21 cellular contexts compared by ENCODE assay signal in the genomic region with DNA sequence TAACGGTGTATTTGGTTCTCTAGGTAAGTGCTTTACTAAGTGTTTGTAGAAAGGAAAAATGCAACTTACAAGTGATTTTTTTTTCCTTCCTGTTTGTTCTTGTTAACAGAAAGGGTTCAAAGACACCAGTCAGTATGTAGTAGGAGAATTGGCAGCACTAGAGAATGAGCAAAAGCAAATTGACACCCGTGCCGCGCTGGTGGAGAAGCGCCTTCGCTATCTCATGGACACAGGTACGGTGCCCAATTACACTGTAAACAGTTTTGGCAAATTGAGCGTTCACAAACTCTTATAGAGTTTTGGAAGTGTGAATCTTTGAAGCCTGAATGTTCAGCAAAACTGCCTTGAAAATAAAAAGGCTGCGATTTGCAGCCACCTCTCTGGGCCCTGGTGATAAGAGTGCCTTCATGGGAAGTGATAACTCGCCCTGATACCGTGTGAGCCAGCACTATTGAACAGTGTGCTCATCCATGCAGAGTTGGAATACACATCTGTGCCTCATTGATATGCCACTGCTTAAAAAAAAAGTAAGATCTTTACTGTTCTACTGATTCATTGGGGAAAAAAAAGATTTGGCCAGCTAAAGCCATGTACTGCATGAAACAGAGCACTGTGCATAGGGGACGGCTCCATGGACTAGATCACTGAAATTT. TPM values are rescaled to one million over a fixed set of nuclear protein-coding genes. Genes with fewer than 3 reads are reported as not detected.
"Had no signal": no experiment of that assay in that cellular context is flagged by ENCODE, and none has a peak within 500 bp of the region (broad histone marks: within the 10 kb centered on the region; RNA-seq: fewer than 3 reads in every experiment).

No MANE protein-coding gene starts in this region.

- H3K27ac ChIP-seq: esophagus squamous epithelium, foreskin keratinocyte, sigmoid colon, skin epidermis, stomach, thoracic aorta, transverse colon had no signal

- H3K27me3 ChIP-seq: esophagus squamous epithelium, foreskin keratinocyte, sigmoid colon, stomach, transverse colon had no signal

- H3K4me3 ChIP-seq: esophagus squamous epithelium, sigmoid colon, skin epidermis, stomach, thoracic aorta, transverse colon had no signal

- DNase-seq: cortex of kidney; effector memory CD4-positive, alpha-beta T cell; esophagus squamous epithelium; foreskin keratinocyte; left colon; naive thymus-derived CD4-positive, alpha-beta T cell; nephron progenitor cell; sigmoid colon; stimulated activated CD4-positive, alpha-beta T cell treated with anti-CD3 and anti-CD28 coated beads, Interleukin-2, amount 100 ng/mL, for 24 hours; stimulated activated naive CD4-positive, alpha-beta T cell; stomach; substantia nigra; transverse colon had no signal

RNA-seq across cellular contexts. Expression of a gene that starts 54.0 kb away (rescaled TPM):
- total RNA-seq: kidney epithelial cell; left colon; lung microvascular endothelial cell; mesenteric fat pad; mononuclear cell; naive thymus-derived CD4-positive, alpha-beta T cell; osteocyte; stomach; thoracic aorta; transverse colon had no signal
- polyA plus RNA-seq: liver; naive thymus-derived CD4-positive, alpha-beta T cell; sigmoid colon had no signal
